ENCODE assay signal across 1 cellular context in genomic region chr5:126514159-126515141, GRCh38.
TF ChIP-seq lines count a peak whose summit lies in the region.

No MANE protein-coding gene starts in this region.

TF ChIP-seq in IMR-90, 13 proteins besides CTCF, POLR2A, EP300 and RAD21:
- TF ChIP-seq RFX5 (IDR thresholded peaks at IDR 0.05; ENCODE audit: low read depth, low read length): no peak
- TF ChIP-seq BHLHE40 (IDR thresholded peaks at IDR 0.05; ENCODE audit: low read depth, low read length): peak; percentile 31; the same call in 1 of the 2 replicates
- TF ChIP-seq MAZ (IDR thresholded peaks at IDR 0.05; ENCODE audit: borderline replicate concordance, low read depth, low read length): no peak
- no peak for TF ChIP-seq SMC3 (IDR thresholded peaks at IDR 0.05; ENCODE audit: low read depth, low read length)
- no peak for TF ChIP-seq CHD1 (IDR thresholded peaks at IDR 0.05; ENCODE audit: low read depth, low read length)
- TF ChIP-seq CEBPB (IDR thresholded peaks at IDR 0.05; ENCODE audit: low read depth, low read length): 0 out of 2 replicates have a peak, but pooled peaks have one; percentile 15
- no peak for TF ChIP-seq FOS (IDR thresholded peaks at IDR 0.05; ENCODE audit: low read depth, low read length)
- no peak for TF ChIP-seq RCOR1 (IDR thresholded peaks at IDR 0.05; ENCODE audit: insufficient replicate concordance, low read length)
- no peak for TF ChIP-seq MAFK (IDR thresholded peaks at IDR 0.05; ENCODE audit: low read depth, low read length)
- no peak for TF ChIP-seq MXI1 (IDR thresholded peaks at IDR 0.05; ENCODE audit: borderline replicate concordance, low read depth, low read length)
- peak; percentile 92; the same call in 1 of the 2 replicates for TF ChIP-seq ELK1 (IDR thresholded peaks at IDR 0.05; ENCODE audit: borderline replicate concordance, low read depth, low read length)
TF ChIP-seq in IMR-90: peak in this region for 3.
